Comparison of ENCODE assay signal across 16 cellular contexts in genomic region chr18:74645717-74646116, GRCh38.
"Had no signal": no experiment of that assay in that cellular context is flagged by ENCODE, and none has a peak within 500 bp of the region (broad histone marks: within the 10 kb centered on the region; RNA-seq: fewer than 3 reads in every experiment).

No MANE protein-coding gene starts in this region.

- DNase-seq: activated B cell treated with CpG ODN at 0.5 μM for 24 hours; activated CD4-positive, alpha-beta T cell treated with anti-CD3 and anti-CD28 coated beads, Interleukin-2, amount 50 U/mL, for 1 hour; activated naive CD4-positive, alpha-beta T cell treated with anti-CD3 and anti-CD28 coated beads, Interleukin-2, amount 50 U/mL, for 16 hours; adrenal gland; dorsolateral prefrontal cortex; immature natural killer cell; left colon; occipital lobe; psoas muscle; sigmoid colon; stimulated activated CD4-positive, alpha-beta T cell treated with anti-CD3 and anti-CD28 coated beads, Interleukin-12 subunit alpha, Interleukin-12 subunit beta, amount 100 ng/mL, for 4 hours; stimulated activated naive CD4-positive, alpha-beta T cell; substantia nigra; trophoblast cell had no signal

- H3K4me3 ChIP-seq: adrenal gland, dorsolateral prefrontal cortex, esophagus muscularis mucosa, psoas muscle, sigmoid colon had no signal

- H3K36me3 ChIP-seq: sigmoid colon had no signal

- H3K27ac ChIP-seq: adrenal gland, dorsolateral prefrontal cortex, esophagus muscularis mucosa, foreskin keratinocyte, psoas muscle, sigmoid colon had no signal

- H3K9me3 ChIP-seq: adrenal gland, esophagus muscularis mucosa, psoas muscle, sigmoid colon had no signal

- H3K27me3 ChIP-seq: adrenal gland, dorsolateral prefrontal cortex, esophagus muscularis mucosa, foreskin keratinocyte, sigmoid colon had no signal

- ATAC-seq: foreskin keratinocyte, left colon, psoas muscle had no signal

- H3K4me1 ChIP-seq: adrenal gland, foreskin keratinocyte, psoas muscle had no signal
